Comparison of ENCODE assay signal across 8 cellular contexts in genomic region chr14:50529288-50530179, GRCh38. TPM values are rescaled to one million over a fixed set of nuclear protein-coding genes. Genes with fewer than 3 reads are reported as not detected.
DNase-seq lines count a peak whose midpoint lies in the region; ATAC-seq lines count a peak whose summit lies in the region.

No MANE protein-coding gene starts in this region.

- H3K9ac ChIP-seq in iPS-20b (ENCODE audit: low read depth, low read length) = peak overlapping the region; percentile 47; the same call in 1 of the 2 replicates

- peak overlapping the region; percentile 88 for H3K4me3 ChIP-seq in iPS-20b (ENCODE audit: low read length)

- no peaks in the 10 kb centered on the region for H3K27me3 Mint-ChIP-seq in activated T-cell treated with anti-CD3 and anti-CD28 coated beads, Interleukin-2, amount 50 U/mL, for 24 hours
- no peaks in the 10 kb centered on the region for H3K27me3 Mint-ChIP-seq in activated naive CD8-positive, alpha-beta T cell treated with anti-CD3 and anti-CD28 coated beads, Interleukin-2, amount 10 ng/mL, durations not matched to agents 7 days and 5 days

- H3K9me3 ChIP-seq in iPS-20b (ENCODE audit: insufficient read depth, low read depth, low read length) = no peaks in the 10 kb centered on the region

- peaks cover 26% of the 10 kb centered on the region for H3K36me3 Mint-ChIP-seq in activated T-cell treated with anti-CD3 and anti-CD28 coated beads, Interleukin-2, amount 50 U/mL, for 24 hours (ENCODE audit: low read depth)
- peaks cover 6% of the 10 kb centered on the region for H3K36me3 Mint-ChIP-seq in activated naive CD8-positive, alpha-beta T cell treated with anti-CD3 and anti-CD28 coated beads, Interleukin-2, amount 10 ng/mL, durations not matched to agents 7 days and 5 days

- no peak for ATAC-seq in activated naive CD8-positive, alpha-beta T cell treated with anti-CD3 and anti-CD28 coated beads, Interleukin-2, amount 10 ng/mL, durations not matched to agents 7 days and 5 days (ENCODE audit: low read depth)
- ATAC-seq in HG02840 (IDR thresholded peaks at IDR 0.05; ENCODE audit: low FRiP score, unreplicated experiment) (no peak), GM18502 (IDR thresholded peaks at IDR 0.05; ENCODE audit: poor library complexity, unreplicated experiment) (no peak)

- H3K27ac Mint-ChIP-seq in activated T-cell treated with anti-CD3 and anti-CD28 coated beads, Interleukin-2, amount 50 U/mL, for 24 hours = peak overlapping the region; percentile 27
- no peak overlapping the region for H3K27ac Mint-ChIP-seq in activated naive CD8-positive, alpha-beta T cell treated with anti-CD3 and anti-CD28 coated beads, Interleukin-2, amount 10 ng/mL, durations not matched to agents 7 days and 5 days

- H3K27me3 ChIP-seq in iPS-20b (ENCODE audit: insufficient read depth, low read length) = peaks cover 18% of the 10 kb centered on the region; the same call in 1 of the 2 replicates

- no peak overlapping the region for H3K27ac ChIP-seq in iPS-20b (ENCODE audit: low read length)
- peak overlapping the region; percentile 48 for H3K27ac ChIP-seq in temporal lobe (ENCODE audit: low read depth, low read length)

- no peaks in the 10 kb centered on the region for H3K9me3 Mint-ChIP-seq in activated T-cell treated with anti-CD3 and anti-CD28 coated beads, Interleukin-2, amount 50 U/mL, for 24 hours
- H3K9me3 Mint-ChIP-seq in activated naive CD8-positive, alpha-beta T cell treated with anti-CD3 and anti-CD28 coated beads, Interleukin-2, amount 10 ng/mL, durations not matched to agents 7 days and 5 days = no peaks in the 10 kb centered on the region

- H3K36me3 ChIP-seq in iPS-20b (ENCODE audit: insufficient read depth, low read depth, low read length) = no peaks in the 10 kb centered on the region

- peaks cover 66% of the 10 kb centered on the region for H3K4me1 Mint-ChIP-seq in activated T-cell treated with anti-CD3 and anti-CD28 coated beads, Interleukin-2, amount 50 U/mL, for 24 hours (ENCODE audit: low read depth)
- H3K4me1 Mint-ChIP-seq in activated naive CD8-positive, alpha-beta T cell treated with anti-CD3 and anti-CD28 coated beads, Interleukin-2, amount 10 ng/mL, durations not matched to agents 7 days and 5 days = peaks cover 40% of the 10 kb centered on the region

- no peak for DNase-seq in activated T-cell treated with anti-CD3 and anti-CD28 coated beads, Interleukin-2, amount 50 U/mL, for 24 hours
- DNase-seq in activated T-cell treated with anti-CD3 and anti-CD28 coated beads, Interleukin-2, amount 50 U/mL, for 48 hours = no peak
- no peak for DNase-seq in activated naive CD8-positive, alpha-beta T cell treated with anti-CD3 and anti-CD28 coated beads, Interleukin-2, amount 10 ng/mL, durations not matched to agents 7 days and 5 days
- DNase-seq in DMS114 treated with DMSO at 0.1 percent for 48 hours (lab: John Stamatoyannopoulos, UW; ENCODE audit: unreplicated experiment) = no peak

- H3K4me3 Mint-ChIP-seq in activated T-cell treated with anti-CD3 and anti-CD28 coated beads, Interleukin-2, amount 50 U/mL, for 24 hours = peak overlapping the region; percentile 88
- peak overlapping the region; percentile 29 for H3K4me3 Mint-ChIP-seq in activated naive CD8-positive, alpha-beta T cell treated with anti-CD3 and anti-CD28 coated beads, Interleukin-2, amount 10 ng/mL, durations not matched to agents 7 days and 5 days

- peaks cover 16% of the 10 kb centered on the region for H3K4me1 ChIP-seq in iPS-20b (ENCODE audit: insufficient read depth, low read length)

- POLR2A ChIA-PET in activated naive CD8-positive, alpha-beta T cell treated with anti-CD3 and anti-CD28 coated beads, Interleukin-2, amount 10 ng/mL, durations not matched to agents 7 days and 5 days (lab: Charles Lee) = no interaction called here

RNA-seq across cellular contexts. Expression of gene MAP4K5, which starts 2.8 kb away (rescaled TPM):
- total RNA-seq in activated naive CD8-positive, alpha-beta T cell treated with anti-CD3 and anti-CD28 coated beads, Interleukin-2, amount 10 ng/mL, durations not matched to agents 7 days and 5 days = 10 to 100 TPM; 40.1 to 46.1 TPM
- 76.7 TPM for total RNA-seq in temporal lobe

RNA-seq across cellular contexts. Expression of gene ATL1, which starts 30.4 kb away (rescaled TPM):
- total RNA-seq in activated naive CD8-positive, alpha-beta T cell treated with anti-CD3 and anti-CD28 coated beads, Interleukin-2, amount 10 ng/mL, durations not matched to agents 7 days and 5 days = 1 to 10 TPM; 1.5 TPM
- 70.6 TPM for total RNA-seq in temporal lobe

Comparison
In these comparisons a context has a peak if more than half of its experiments do, and no peak if none do; other contexts are left out.
1. RNA of gene ATL1, which starts 30.4 kb away (total RNA-seq): 70.6 TPM in temporal lobe (single experiment); 1.5 TPM in activated naive CD8-positive, alpha-beta T cell treated with anti-CD3 and anti-CD28 coated beads, Interleukin-2, amount 10 ng/mL, durations not matched to agents 7 days and 5 days; every median in the first group is over 10 times any median in the second.